ENCODE assay signal across 1 cellular context in the genomic region with DNA sequence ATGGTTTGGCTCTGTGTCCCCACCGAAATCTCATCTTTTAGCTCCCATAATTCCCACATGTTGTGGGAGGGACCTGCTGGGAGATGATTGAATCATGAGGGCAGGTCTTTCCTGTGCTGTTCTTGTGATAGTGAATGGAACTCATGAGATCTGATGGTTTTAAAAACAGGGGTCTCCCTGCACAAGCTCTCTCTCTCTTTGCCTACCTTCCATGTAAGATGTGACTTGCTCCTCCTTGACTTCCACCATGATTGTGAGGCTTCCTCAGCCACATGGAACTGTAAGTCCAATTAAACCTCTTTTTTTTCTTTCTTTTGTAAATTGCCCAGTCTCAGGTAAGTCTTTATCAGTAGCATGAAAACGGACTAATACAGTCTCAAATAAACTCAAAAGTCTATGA. TPM values are rescaled to one million over a fixed set of nuclear protein-coding genes. Genes with fewer than 3 reads are reported as not detected.
"Had no signal": no experiment of that assay in that cellular context is flagged by ENCODE, and none has a peak within 500 bp of the region (broad histone marks: within the 10 kb centered on the region; RNA-seq: fewer than 3 reads in every experiment).

No MANE protein-coding gene starts in this region.

RNA-seq across cellular contexts. Expression of a gene that starts 56.0 kb away (rescaled TPM):
- polyA plus RNA-seq: IgD-negative memory B cell had no signal
